8 cellular contexts compared by ENCODE assay signal in the genomic region with DNA sequence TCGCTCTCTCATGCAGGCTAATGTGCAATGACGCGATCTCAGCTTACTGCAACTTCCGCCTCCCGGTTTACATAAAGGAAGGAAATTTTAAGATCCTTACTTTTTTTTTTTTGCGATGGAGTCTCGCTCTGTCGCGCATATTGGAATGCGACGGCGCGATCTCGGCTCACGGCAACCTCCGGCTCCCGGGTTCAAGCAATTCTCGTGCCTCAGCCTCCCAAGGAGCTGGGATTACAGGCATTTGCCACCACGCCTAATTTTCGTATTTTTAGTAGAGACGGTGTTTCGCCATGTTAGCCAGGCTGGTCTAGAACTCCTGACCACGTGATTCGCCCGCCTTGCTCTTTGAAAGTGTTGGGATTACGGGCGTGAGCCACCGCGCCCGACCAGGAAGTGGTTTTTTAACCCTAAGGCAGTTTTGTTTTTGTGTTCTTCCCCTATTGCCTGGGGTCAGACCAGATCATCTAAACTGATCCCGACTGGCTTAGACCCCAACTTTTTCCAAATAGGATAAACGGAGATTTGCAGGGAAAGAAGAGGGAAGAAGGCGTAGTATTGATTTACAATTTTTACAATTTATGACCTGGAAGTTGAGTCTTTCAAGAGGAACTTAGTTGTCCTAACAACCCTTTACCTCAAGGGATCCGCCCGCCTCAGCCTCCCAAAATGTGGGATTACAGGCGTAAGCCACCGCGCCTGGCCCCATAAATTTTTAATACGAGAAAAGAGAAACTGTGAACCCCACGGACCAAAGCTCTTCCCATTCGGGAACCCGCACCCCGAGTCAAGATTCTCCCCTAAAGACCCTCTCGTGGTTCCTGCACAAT.
DNase-seq lines count a peak whose midpoint lies in the region; ATAC-seq and TF ChIP-seq lines count a peak whose summit lies in the region.

No MANE protein-coding gene starts in this region.

- peak overlapping the region; percentile 99 for H3K27ac Mint-ChIP-seq in activated naive CD8-positive, alpha-beta T cell treated with anti-CD3 and anti-CD28 coated beads for 36 hours

- H3K27ac ChIP-seq in Karpas-422 (ENCODE audit: low read length) = peak overlapping the region; percentile 80; the same call in 1 of the 2 replicates
- peak overlapping the region; percentile 94 for H3K27ac ChIP-seq in osteoblast (ENCODE audit: low read depth, low read length)
- peak overlapping the region; percentile 93 for H3K27ac ChIP-seq in urinary bladder (ENCODE audit: low read depth)

- peaks cover 19% of the 10 kb centered on the region for H3K4me1 Mint-ChIP-seq in activated naive CD8-positive, alpha-beta T cell treated with anti-CD3 and anti-CD28 coated beads for 36 hours

- TF ChIP-seq CTCF in osteoblast (IDR thresholded peaks at IDR 0.05; ENCODE audit: extremely low read depth, low read depth, low read length) = no peak

- peak overlapping the region; percentile 99 for H3K4me3 Mint-ChIP-seq in activated naive CD8-positive, alpha-beta T cell treated with anti-CD3 and anti-CD28 coated beads for 36 hours

- H3K27me3 Mint-ChIP-seq in activated naive CD8-positive, alpha-beta T cell treated with anti-CD3 and anti-CD28 coated beads for 36 hours = no peaks in the 10 kb centered on the region

- peaks cover 3% of the 10 kb centered on the region for H3K4me1 ChIP-seq in Karpas-422 (ENCODE audit: low read length)
- peaks cover 4% of the 10 kb centered on the region for H3K4me1 ChIP-seq in osteoblast (ENCODE audit: insufficient read depth, low read length)
- no peaks in the 10 kb centered on the region for H3K4me1 ChIP-seq in urinary bladder (ENCODE audit: insufficient read depth)

- H3K4me2 ChIP-seq in Karpas-422 (ENCODE audit: low read depth, low read length, poor library complexity, severe bottlenecking) = peak overlapping the region; percentile 74
- H3K4me2 ChIP-seq in osteoblast (ENCODE audit: insufficient read depth, low read length) = peak overlapping the region; percentile 95

- peaks cover 52% of the 10 kb centered on the region for H3K36me3 Mint-ChIP-seq in activated naive CD8-positive, alpha-beta T cell treated with anti-CD3 and anti-CD28 coated beads for 36 hours

- H3K9me2 ChIP-seq in Karpas-422 (replicated peaks; ENCODE audit: insufficient read depth, low read length) = no peaks in the 10 kb centered on the region

- WGBS in urinary bladder = 6% methylated on average over 44 of the region's 44 CpGs

- H3K4me3 ChIP-seq in Karpas-422 (ENCODE audit: low read length) = peak overlapping the region; percentile 87
- peak overlapping the region; percentile 82 for H3K4me3 ChIP-seq in osteoblast (ENCODE audit: insufficient read depth, low read length)
- H3K4me3 ChIP-seq in urinary bladder (ENCODE audit: low read depth, low read length) = peak overlapping the region; percentile 63

- H3K36me3 ChIP-seq in Karpas-422 (ENCODE audit: insufficient read depth, low read length) (peaks cover 13% of the 10 kb centered on the region), osteoblast (ENCODE audit: insufficient read depth, low read length) (peaks cover 4% of the 10 kb centered on the region), urinary bladder (ENCODE audit: insufficient read depth) (no peaks in the 10 kb centered on the region)

- intact Hi-C loops in Right ventricle myocardium inferior (cut with DNase I) = no loop called here

- peaks cover 12% of the 10 kb centered on the region for H3K9me3 Mint-ChIP-seq in activated naive CD8-positive, alpha-beta T cell treated with anti-CD3 and anti-CD28 coated beads for 36 hours

- no peaks in the 10 kb centered on the region for H3K27me3 ChIP-seq in Karpas-422 (ENCODE audit: low read length)
- H3K27me3 ChIP-seq in osteoblast (ENCODE audit: insufficient read depth, low read length) = no peaks in the 10 kb centered on the region

- H2AFZ ChIP-seq in Karpas-422 (ENCODE audit: low read length) = peak overlapping the region; percentile 28; the same call in 1 of the 2 replicates
- H2AFZ ChIP-seq in osteoblast (ENCODE audit: low read length) = peak overlapping the region; percentile 95

- H3K79me2 ChIP-seq in Karpas-422 (ENCODE audit: low read length) (peaks cover 44% of the 10 kb centered on the region), osteoblast (ENCODE audit: insufficient read depth, low read length) (peaks cover 25% of the 10 kb centered on the region)

- H3K9me3 ChIP-seq in Karpas-422 (ENCODE audit: low read length) = no peaks in the 10 kb centered on the region
- H3K9me3 ChIP-seq in osteoblast (ENCODE audit: low read depth, low read length) = no peaks in the 10 kb centered on the region

- H3K9ac ChIP-seq in Karpas-422 (ENCODE audit: low read length) = peak overlapping the region; percentile 88

- H4K20me1 ChIP-seq in Karpas-422 (ENCODE audit: insufficient read depth, low read depth, low read length) (no peaks in the 10 kb centered on the region), osteoblast (ENCODE audit: insufficient read depth, low read length) (no peaks in the 10 kb centered on the region)

- peak; percentile 62 for DNase-seq in CD1c-positive myeloid dendritic cell (ENCODE audit: extremely low spot score)
- no peak for DNase-seq in Karpas-422
- DNase-seq in activated naive CD8-positive, alpha-beta T cell treated with anti-CD3 and anti-CD28 coated beads for 36 hours = peak; percentile 29
- DNase-seq in Right ventricle myocardium inferior (ENCODE audit: missing footprints) = peak; percentile 83
- DNase-seq in osteoblast (ENCODE audit: insufficient read length, low spot score, missing footprints) = peak; percentile 30

- peak; percentile 68 for ATAC-seq in Right ventricle myocardium inferior
- ATAC-seq in HG03095 (IDR thresholded peaks at IDR 0.05; ENCODE audit: unreplicated experiment) = no peak
- ATAC-seq in HG03354 (IDR thresholded peaks at IDR 0.05; ENCODE audit: poor library complexity, severe bottlenecking, unreplicated experiment) = no peak
